1 cellular context compared by ENCODE assay signal in the genomic region with DNA sequence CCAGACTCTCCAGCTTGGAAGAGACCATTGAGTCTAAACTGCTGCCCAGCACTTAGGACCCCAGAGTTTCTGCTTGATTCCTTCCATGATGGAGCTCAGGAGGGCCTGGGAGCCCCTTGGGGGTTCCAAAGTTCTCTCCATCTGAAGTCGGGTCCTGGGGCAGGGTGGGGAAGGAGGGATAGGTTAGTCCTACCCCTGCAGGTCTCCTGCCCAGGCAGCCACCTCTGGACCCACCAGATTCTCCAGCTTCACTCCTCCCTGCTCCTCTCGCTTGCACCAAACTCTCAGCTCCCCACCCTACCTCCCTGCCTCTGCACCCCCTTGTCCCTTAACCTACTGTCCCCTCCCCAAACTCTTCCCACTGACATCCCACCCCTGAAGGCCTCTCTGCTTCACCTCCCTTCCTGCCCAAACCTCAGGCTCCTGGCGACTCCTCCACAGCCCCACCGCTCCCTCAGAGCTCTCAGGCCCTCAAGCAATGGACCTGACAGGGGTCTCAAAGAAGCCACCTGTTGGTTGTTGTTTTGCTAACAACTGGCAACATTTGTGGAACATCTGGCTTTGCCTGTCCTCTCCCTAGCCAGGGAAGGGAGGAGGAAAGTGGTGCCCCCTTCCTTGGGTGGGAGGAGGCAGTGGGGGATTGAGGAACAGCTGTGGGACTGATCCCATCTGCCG.
TF ChIP-seq lines count a peak whose summit lies in the region.

No MANE protein-coding gene starts in this region.

TF ChIP-seq in HCT116, 20 proteins besides CTCF, POLR2A, EP300 and RAD21:
- TF ChIP-seq JUND (IDR thresholded peaks at IDR 0.05) (no peak), EGR1 (IDR thresholded peaks at IDR 0.05; ENCODE audit: low read depth) (no peak), SRF (IDR thresholded peaks at IDR 0.05; ENCODE audit: low read depth) (no peak), ZNF274 (IDR thresholded peaks at IDR 0.05; ENCODE audit: low read depth, low read length) (no peak), EZH2phosphoT487 (IDR thresholded peaks at IDR 0.05; ENCODE audit: borderline replicate concordance) (no peak), POLR2AphosphoS5 (IDR thresholded peaks at IDR 0.05; ENCODE audit: low read depth, low read length) (no peak), FOSL1 (IDR thresholded peaks at IDR 0.05; ENCODE audit: low read depth) (no peak), ZFX (IDR thresholded peaks at IDR 0.05) (no peak), YY1 (IDR thresholded peaks at IDR 0.05; ENCODE audit: extremely low read depth, insufficient replicate concordance, low read depth, low read length) (no peak), SIN3A (IDR thresholded peaks at IDR 0.05; ENCODE audit: low read depth) (no peak), CBX3 (IDR thresholded peaks at IDR 0.05; ENCODE audit: low read depth) (no peak), EZH2 (IDR thresholded peaks at IDR 0.05) (no peak), TCF7L2 (IDR thresholded peaks at IDR 0.05; ENCODE audit: borderline replicate concordance, extremely low read depth, insufficient read depth, insufficient read length) (no peak), SP1 (IDR thresholded peaks at IDR 0.05; ENCODE audit: low read depth) (no peak), CEBPB (IDR thresholded peaks at IDR 0.05; ENCODE audit: low read depth) (no peak)
- TF ChIP-seq, protein P1, sequence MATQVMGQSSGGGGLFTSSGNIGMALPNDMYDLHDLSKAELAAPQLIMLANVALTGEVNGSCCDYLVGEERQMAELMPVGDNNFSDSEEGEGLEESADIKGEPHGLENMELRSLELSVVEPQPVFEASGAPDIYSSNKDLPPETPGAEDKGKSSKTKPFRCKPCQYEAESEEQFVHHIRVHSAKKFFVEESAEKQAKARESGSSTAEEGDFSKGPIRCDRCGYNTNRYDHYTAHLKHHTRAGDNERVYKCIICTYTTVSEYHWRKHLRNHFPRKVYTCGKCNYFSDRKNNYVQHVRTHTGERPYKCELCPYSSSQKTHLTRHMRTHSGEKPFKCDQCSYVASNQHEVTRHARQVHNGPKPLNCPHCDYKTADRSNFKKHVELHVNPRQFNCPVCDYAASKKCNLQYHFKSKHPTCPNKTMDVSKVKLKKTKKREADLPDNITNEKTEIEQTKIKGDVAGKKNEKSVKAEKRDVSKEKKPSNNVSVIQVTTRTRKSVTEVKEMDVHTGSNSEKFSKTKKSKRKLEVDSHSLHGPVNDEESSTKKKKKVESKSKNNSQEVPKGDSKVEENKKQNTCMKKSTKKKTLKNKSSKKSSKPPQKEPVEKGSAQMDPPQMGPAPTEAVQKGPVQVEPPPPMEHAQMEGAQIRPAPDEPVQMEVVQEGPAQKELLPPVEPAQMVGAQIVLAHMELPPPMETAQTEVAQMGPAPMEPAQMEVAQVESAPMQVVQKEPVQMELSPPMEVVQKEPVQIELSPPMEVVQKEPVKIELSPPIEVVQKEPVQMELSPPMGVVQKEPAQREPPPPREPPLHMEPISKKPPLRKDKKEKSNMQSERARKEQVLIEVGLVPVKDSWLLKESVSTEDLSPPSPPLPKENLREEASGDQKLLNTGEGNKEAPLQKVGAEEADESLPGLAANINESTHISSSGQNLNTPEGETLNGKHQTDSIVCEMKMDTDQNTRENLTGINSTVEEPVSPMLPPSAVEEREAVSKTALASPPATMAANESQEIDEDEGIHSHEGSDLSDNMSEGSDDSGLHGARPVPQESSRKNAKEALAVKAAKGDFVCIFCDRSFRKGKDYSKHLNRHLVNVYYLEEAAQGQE (IDR thresholded peaks at IDR 0.05; ENCODE audit: low read depth) = no peak
- TF ChIP-seq, protein P2, sequence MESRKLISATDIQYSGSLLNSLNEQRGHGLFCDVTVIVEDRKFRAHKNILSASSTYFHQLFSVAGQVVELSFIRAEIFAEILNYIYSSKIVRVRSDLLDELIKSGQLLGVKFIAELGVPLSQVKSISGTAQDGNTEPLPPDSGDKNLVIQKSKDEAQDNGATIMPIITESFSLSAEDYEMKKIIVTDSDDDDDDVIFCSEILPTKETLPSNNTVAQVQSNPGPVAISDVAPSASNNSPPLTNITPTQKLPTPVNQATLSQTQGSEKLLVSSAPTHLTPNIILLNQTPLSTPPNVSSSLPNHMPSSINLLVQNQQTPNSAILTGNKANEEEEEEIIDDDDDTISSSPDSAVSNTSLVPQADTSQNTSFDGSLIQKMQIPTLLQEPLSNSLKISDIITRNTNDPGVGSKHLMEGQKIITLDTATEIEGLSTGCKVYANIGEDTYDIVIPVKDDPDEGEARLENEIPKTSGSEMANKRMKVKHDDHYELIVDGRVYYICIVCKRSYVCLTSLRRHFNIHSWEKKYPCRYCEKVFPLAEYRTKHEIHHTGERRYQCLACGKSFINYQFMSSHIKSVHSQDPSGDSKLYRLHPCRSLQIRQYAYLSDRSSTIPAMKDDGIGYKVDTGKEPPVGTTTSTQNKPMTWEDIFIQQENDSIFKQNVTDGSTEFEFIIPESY (IDR thresholded peaks at IDR 0.05; ENCODE audit: extremely low read depth, insufficient replicate concordance, low read length) = no peak
- TF ChIP-seq, protein P3, sequence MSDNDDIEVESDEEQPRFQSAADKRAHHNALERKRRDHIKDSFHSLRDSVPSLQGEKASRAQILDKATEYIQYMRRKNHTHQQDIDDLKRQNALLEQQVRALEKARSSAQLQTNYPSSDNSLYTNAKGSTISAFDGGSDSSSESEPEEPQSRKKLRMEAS (IDR thresholded peaks at IDR 0.05) = no peak
- TF ChIP-seq, protein P4, sequence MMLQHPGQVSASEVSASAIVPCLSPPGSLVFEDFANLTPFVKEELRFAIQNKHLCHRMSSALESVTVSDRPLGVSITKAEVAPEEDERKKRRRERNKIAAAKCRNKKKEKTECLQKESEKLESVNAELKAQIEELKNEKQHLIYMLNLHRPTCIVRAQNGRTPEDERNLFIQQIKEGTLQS (IDR thresholded peaks at IDR 0.05) = no peak
